Comparison of ENCODE assay signal across 1 cellular context in the genomic region with DNA sequence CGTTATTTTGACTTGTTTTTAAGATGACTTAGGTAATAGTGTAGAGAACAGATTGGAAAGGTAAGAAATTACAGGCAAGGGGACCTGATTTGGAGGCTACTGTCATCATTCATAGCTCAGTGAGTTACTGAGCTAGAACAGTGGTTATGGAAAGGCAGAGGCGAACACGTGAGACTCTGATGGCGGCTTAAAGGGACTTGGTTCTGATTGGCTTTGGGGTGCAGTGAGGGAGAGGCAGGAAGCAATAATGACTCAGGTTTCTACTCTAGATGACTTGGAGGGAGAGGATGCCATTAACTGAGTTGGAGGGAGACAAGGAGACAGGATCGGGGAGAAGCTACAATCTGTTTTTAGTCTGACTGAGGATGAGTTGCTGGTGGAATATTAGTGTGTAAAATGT.
TF ChIP-seq lines count a peak whose summit lies in the region.

No MANE protein-coding gene starts in this region.

TF ChIP-seq in K562, 482 proteins besides CTCF, POLR2A, EP300 and RAD21 (continued from another document):
- TF ChIP-seq L3MBTL2 (IDR thresholded peaks at IDR 0.05) (peak; percentile 47; the same call in 1 of the 2 replicates), KAT7 (CRISPR knock-in tag; IDR thresholded peaks at IDR 0.05; ENCODE audit: borderline replicate concordance) (no peak), HNRNPUL1 (IDR thresholded peaks at IDR 0.05; ENCODE audit: low read length) (no peak), DPF2 (IDR thresholded peaks at IDR 0.05) (0 out of 2 replicates have a peak, but pooled peaks have one; percentile 17), ZNF76 (CRISPR knock-in tag; IDR thresholded peaks at IDR 0.05; ENCODE audit: borderline replicate concordance) (no peak), POLR2G (IDR thresholded peaks at IDR 0.05; ENCODE audit: low read depth, low read length) (no peak), C11orf30 (IDR thresholded peaks at IDR 0.05; ENCODE audit: low read depth) (0 out of 2 replicates have a peak, but pooled peaks have one; percentile 5)
- TF ChIP-seq, protein P1, sequence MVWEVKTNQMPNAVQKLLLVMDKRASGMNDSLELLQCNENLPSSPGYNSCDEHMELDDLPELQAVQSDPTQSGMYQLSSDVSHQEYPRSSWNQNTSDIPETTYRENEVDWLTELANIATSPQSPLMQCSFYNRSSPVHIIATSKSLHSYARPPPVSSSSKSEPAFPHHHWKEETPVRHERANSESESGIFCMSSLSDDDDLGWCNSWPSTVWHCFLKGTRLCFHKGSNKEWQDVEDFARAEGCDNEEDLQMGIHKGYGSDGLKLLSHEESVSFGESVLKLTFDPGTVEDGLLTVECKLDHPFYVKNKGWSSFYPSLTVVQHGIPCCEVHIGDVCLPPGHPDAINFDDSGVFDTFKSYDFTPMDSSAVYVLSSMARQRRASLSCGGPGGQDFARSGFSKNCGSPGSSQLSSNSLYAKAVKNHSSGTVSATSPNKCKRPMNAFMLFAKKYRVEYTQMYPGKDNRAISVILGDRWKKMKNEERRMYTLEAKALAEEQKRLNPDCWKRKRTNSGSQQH (CRISPR knock-in tag; IDR thresholded peaks at IDR 0.05), result 0 out of 2 replicates have a peak, but pooled peaks have one; percentile 16
- TF ChIP-seq, protein P2, sequence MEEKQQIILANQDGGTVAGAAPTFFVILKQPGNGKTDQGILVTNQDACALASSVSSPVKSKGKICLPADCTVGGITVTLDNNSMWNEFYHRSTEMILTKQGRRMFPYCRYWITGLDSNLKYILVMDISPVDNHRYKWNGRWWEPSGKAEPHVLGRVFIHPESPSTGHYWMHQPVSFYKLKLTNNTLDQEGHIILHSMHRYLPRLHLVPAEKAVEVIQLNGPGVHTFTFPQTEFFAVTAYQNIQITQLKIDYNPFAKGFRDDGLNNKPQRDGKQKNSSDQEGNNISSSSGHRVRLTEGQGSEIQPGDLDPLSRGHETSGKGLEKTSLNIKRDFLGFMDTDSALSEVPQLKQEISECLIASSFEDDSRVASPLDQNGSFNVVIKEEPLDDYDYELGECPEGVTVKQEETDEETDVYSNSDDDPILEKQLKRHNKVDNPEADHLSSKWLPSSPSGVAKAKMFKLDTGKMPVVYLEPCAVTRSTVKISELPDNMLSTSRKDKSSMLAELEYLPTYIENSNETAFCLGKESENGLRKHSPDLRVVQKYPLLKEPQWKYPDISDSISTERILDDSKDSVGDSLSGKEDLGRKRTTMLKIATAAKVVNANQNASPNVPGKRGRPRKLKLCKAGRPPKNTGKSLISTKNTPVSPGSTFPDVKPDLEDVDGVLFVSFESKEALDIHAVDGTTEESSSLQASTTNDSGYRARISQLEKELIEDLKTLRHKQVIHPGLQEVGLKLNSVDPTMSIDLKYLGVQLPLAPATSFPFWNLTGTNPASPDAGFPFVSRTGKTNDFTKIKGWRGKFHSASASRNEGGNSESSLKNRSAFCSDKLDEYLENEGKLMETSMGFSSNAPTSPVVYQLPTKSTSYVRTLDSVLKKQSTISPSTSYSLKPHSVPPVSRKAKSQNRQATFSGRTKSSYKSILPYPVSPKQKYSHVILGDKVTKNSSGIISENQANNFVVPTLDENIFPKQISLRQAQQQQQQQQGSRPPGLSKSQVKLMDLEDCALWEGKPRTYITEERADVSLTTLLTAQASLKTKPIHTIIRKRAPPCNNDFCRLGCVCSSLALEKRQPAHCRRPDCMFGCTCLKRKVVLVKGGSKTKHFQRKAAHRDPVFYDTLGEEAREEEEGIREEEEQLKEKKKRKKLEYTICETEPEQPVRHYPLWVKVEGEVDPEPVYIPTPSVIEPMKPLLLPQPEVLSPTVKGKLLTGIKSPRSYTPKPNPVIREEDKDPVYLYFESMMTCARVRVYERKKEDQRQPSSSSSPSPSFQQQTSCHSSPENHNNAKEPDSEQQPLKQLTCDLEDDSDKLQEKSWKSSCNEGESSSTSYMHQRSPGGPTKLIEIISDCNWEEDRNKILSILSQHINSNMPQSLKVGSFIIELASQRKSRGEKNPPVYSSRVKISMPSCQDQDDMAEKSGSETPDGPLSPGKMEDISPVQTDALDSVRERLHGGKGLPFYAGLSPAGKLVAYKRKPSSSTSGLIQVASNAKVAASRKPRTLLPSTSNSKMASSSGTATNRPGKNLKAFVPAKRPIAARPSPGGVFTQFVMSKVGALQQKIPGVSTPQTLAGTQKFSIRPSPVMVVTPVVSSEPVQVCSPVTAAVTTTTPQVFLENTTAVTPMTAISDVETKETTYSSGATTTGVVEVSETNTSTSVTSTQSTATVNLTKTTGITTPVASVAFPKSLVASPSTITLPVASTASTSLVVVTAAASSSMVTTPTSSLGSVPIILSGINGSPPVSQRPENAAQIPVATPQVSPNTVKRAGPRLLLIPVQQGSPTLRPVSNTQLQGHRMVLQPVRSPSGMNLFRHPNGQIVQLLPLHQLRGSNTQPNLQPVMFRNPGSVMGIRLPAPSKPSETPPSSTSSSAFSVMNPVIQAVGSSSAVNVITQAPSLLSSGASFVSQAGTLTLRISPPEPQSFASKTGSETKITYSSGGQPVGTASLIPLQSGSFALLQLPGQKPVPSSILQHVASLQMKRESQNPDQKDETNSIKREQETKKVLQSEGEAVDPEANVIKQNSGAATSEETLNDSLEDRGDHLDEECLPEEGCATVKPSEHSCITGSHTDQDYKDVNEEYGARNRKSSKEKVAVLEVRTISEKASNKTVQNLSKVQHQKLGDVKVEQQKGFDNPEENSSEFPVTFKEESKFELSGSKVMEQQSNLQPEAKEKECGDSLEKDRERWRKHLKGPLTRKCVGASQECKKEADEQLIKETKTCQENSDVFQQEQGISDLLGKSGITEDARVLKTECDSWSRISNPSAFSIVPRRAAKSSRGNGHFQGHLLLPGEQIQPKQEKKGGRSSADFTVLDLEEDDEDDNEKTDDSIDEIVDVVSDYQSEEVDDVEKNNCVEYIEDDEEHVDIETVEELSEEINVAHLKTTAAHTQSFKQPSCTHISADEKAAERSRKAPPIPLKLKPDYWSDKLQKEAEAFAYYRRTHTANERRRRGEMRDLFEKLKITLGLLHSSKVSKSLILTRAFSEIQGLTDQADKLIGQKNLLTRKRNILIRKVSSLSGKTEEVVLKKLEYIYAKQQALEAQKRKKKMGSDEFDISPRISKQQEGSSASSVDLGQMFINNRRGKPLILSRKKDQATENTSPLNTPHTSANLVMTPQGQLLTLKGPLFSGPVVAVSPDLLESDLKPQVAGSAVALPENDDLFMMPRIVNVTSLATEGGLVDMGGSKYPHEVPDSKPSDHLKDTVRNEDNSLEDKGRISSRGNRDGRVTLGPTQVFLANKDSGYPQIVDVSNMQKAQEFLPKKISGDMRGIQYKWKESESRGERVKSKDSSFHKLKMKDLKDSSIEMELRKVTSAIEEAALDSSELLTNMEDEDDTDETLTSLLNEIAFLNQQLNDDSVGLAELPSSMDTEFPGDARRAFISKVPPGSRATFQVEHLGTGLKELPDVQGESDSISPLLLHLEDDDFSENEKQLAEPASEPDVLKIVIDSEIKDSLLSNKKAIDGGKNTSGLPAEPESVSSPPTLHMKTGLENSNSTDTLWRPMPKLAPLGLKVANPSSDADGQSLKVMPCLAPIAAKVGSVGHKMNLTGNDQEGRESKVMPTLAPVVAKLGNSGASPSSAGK (IDR thresholded peaks at IDR 0.05), result peak; percentile 72
TF ChIP-seq in K562: peak in this region for 11.
